16 cellular contexts compared by ENCODE assay signal in the genomic region with DNA sequence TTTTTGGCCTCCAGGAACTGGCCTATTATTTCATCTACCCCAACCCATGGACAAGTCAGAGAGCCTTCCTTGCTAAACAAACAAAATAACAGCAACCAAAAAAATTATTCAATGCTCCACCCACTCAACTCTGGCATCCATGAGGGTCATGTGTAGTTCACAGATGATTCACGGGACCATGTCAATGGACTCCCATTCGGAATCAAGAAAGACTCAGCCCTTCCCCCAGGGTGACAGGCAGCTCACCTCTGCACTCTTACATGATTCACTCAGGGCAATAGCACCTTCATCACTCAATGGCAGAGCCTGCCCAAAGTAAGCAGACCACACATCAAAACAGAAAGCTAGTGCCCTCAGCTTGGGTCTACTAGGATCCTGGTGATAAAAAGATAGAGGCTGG. TPM values are rescaled to one million over a fixed set of nuclear protein-coding genes. Genes with fewer than 3 reads are reported as not detected.
DNase-seq lines count a peak whose midpoint lies in the region; ATAC-seq and TF ChIP-seq lines count a peak whose summit lies in the region.
"Had no signal": no experiment of that assay in that cellular context is flagged by ENCODE, and none has a peak within 500 bp of the region (broad histone marks: within the 10 kb centered on the region; RNA-seq: fewer than 3 reads in every experiment).

No MANE protein-coding gene starts in this region.

- peak overlapping the region; percentile 28 for H3K18ac ChIP-seq in mesendoderm (ENCODE audit: low read length)

- no peaks in the 10 kb centered on the region for H3K79me1 ChIP-seq in mesendoderm (ENCODE audit: low read length)

- H3K27ac ChIP-seq in RWPE1 (peak overlapping the region; percentile 77; the same call in 1 of the 2 replicates), epithelial cell of prostate (peak overlapping the region; percentile 99), mesendoderm (ENCODE audit: low read depth, low read length) (peak overlapping the region; percentile 56), gastroesophageal sphincter (no peak overlapping the region), right cardiac atrium (ENCODE audit: low read length) (no peak overlapping the region)
- H3K27ac ChIP-seq: WERI-Rb-1 had no signal

- peak overlapping the region; percentile 58 for H2BK5ac ChIP-seq in mesendoderm (ENCODE audit: low read length)

- no peak for ATAC-seq in gastroesophageal sphincter
- ATAC-seq in right cardiac atrium: no peak
- ATAC-seq: activated CD8-positive, alpha-beta memory T cell treated with anti-CD3 and anti-CD28 coated beads, Interleukin-2, amount 10 ng/mL, durations not matched to agents 7 days and 5 days had no signal

- no peak for TF ChIP-seq EP300 in gastroesophageal sphincter (IDR thresholded peaks at IDR 0.05)

- H3K36me3 ChIP-seq in mesendoderm (ENCODE audit: control insufficient read depth, insufficient read depth, low read length) (no peaks in the 10 kb centered on the region), gastroesophageal sphincter (no peaks in the 10 kb centered on the region)
- H3K36me3 ChIP-seq: WERI-Rb-1 had no signal

- H3K27me3 ChIP-seq in mesendoderm (ENCODE audit: insufficient read depth, low read length, poor library complexity) (no peaks in the 10 kb centered on the region), gastroesophageal sphincter (no peaks in the 10 kb centered on the region), right cardiac atrium (ENCODE audit: control insufficient read depth, insufficient read depth) (peaks cover 4% of the 10 kb centered on the region)

- no peak overlapping the region for H3K56ac ChIP-seq in mesendoderm (ENCODE audit: low read length)

- CTCF ChIA-PET in RWPE1 (lab: Yijun Ruan, JAX): interaction anchor here (0.5 to 0.7 kb wide), 5 partner anchors 19 to 1660 kb away, joined by 3 to 4 read pairs (median 3); no protein-coding TSS in a partner anchor

- no peak overlapping the region for H2BK120ac ChIP-seq in mesendoderm (ENCODE audit: low read depth, low read length)

- no peak overlapping the region for H3K4me3 ChIP-seq in mesendoderm (ENCODE audit: low read length)
- no peak overlapping the region for H3K4me3 ChIP-seq in gastroesophageal sphincter
- H3K4me3 ChIP-seq in right cardiac atrium (ENCODE audit: low read length): no peak overlapping the region

- H3K79me2 ChIP-seq in mesendoderm (ENCODE audit: control insufficient read depth, insufficient read depth, low read length): no peaks in the 10 kb centered on the region

- intact Hi-C loops in right cardiac atrium (cut with DNase I): no loop called here

- H3K23ac ChIP-seq in mesendoderm (ENCODE audit: low read length): no peak overlapping the region

- POLR2A ChIA-PET in RWPE1 (lab: Yijun Ruan, JAX; ENCODE audit: low non-redundant PET): no interaction called here

- WGBS in mesendoderm (ENCODE audit: extremely low coverage, insufficient coverage, low lambda C conversion rate): no CpG with 5 or more reads among the region's 2 CpGs
- WGBS in gastroesophageal sphincter (ENCODE audit: low coverage in 1 of 2), 2 donors: 67 to 92% methylated on average over 1 to 2 of the region's 2 CpGs
- WGBS in right cardiac atrium: 83% methylated on average over 2 of the region's 2 CpGs

- H3K4me2 ChIP-seq in mesendoderm (ENCODE audit: low read length): no peak overlapping the region

- no peak overlapping the region for H4K5ac ChIP-seq in mesendoderm (ENCODE audit: low read length)

- TF ChIP-seq CTCF in RWPE1 (conservative IDR thresholded peaks at IDR 0.05; ENCODE audit: low read depth) (no peak), gastroesophageal sphincter (IDR thresholded peaks at IDR 0.05) (no peak)

- H3K9ac ChIP-seq in mesendoderm (ENCODE audit: low read length): no peak overlapping the region

- no peak overlapping the region for H3K4ac ChIP-seq in mesendoderm (ENCODE audit: low read depth, low read length)

- no peak overlapping the region for H4K8ac ChIP-seq in mesendoderm (ENCODE audit: low read depth, low read length)

- H2AK5ac ChIP-seq in mesendoderm (ENCODE audit: low read length): no peak overlapping the region

- H3K9me3 ChIP-seq in gastroesophageal sphincter (no peaks in the 10 kb centered on the region), right cardiac atrium (ENCODE audit: control insufficient read depth, low read length) (no peaks in the 10 kb centered on the region)

- DNase-seq in ELR (ENCODE audit: low read depth) (peak; percentile 34), RWPE1 (ENCODE audit: low spot score) (peak; percentile 77), epithelial cell of prostate (ENCODE audit: low read depth, low spot score) (peak; percentile 89), mesendoderm (peak; percentile 26), right cardiac atrium (no peak)
- no peak for DNase-seq in activated CD4-positive, CD25-positive, alpha-beta regulatory T cell (lab: John Stamatoyannopoulos, UW)
- no peak for DNase-seq in activated naive CD4-positive, alpha-beta T cell treated with anti-CD3 and anti-CD28 coated beads, Interleukin-2, amount 50 U/mL, for 16 hours
- DNase-seq: activated CD8-positive, alpha-beta memory T cell treated with anti-CD3 and anti-CD28 coated beads, Interleukin-2, amount 10 ng/mL, durations not matched to agents 7 days and 5 days; activated naive CD4-positive, alpha-beta T cell treated with anti-CD3 and anti-CD28 coated beads for 36 hours; caudate nucleus; NCI-H1105; stimulated activated naive CD4-positive, alpha-beta T cell treated with Interleukin-2 at 50 U/mL for 16 hours; WERI-Rb-1 had no signal

- TF ChIP-seq POLR2A in gastroesophageal sphincter (IDR thresholded peaks at IDR 0.05): no peak

- no peak overlapping the region for H2BK15ac ChIP-seq in mesendoderm (replicated peaks; ENCODE audit: low read depth)

- H3K4me1 ChIP-seq in mesendoderm (ENCODE audit: control insufficient read depth, low read depth, low read length) (peaks cover 8% of the 10 kb centered on the region), gastroesophageal sphincter (no peaks in the 10 kb centered on the region), right cardiac atrium (ENCODE audit: control insufficient read depth, insufficient read depth, low read length) (no peaks in the 10 kb centered on the region)

RNA-seq across cellular contexts. Expression of a gene that starts 14.3 kb away (rescaled TPM):
- 0.07 TPM for polyA plus RNA-seq in mesendoderm (2013, experiment 1 of 2)
- 0.04 TPM for polyA plus RNA-seq in mesendoderm (2013, experiment 2 of 2)
- total RNA-seq in gastroesophageal sphincter (10 to 100 TPM in 1 of 4 donors, 1 to 10 TPM in 1, under 1 TPM in 2; 0.54 to 14.6 (median 1.0) TPM), right cardiac atrium (not detected)
- 0.05 TPM for polyA plus RNA-seq in right cardiac atrium
- total RNA-seq: activated CD8-positive, alpha-beta memory T cell treated with anti-CD3 and anti-CD28 coated beads, Interleukin-2, amount 10 ng/mL, durations not matched to agents 7 days and 5 days; activated naive CD4-positive, alpha-beta T cell treated with anti-CD3 and anti-CD28 coated beads for 36 hours; liver had no signal
- polyA plus RNA-seq: IgD-negative memory B cell had no signal

Comparison
In these comparisons a context has a peak if more than half of its experiments do, and no peak if none do; other contexts are left out.
1. DNase-seq: peak in ELR (single experiment), RWPE1 (single experiment), epithelial cell of prostate (single experiment) and mesendoderm (single experiment); none in activated CD4-positive, CD25-positive, alpha-beta regulatory T cell (0 of 4), activated naive CD4-positive, alpha-beta T cell treated with anti-CD3 and anti-CD28 coated beads, Interleukin-2, amount 50 U/mL, for 16 hours (single experiment) and right cardiac atrium (0 of 3).
2. H3K27ac ChIP-seq: peak in RWPE1 (single experiment), epithelial cell of prostate (single experiment) and mesendoderm (single experiment); none in gastroesophageal sphincter (0 of 4) and right cardiac atrium (single experiment).